1 cellular context compared by ENCODE assay signal in the genomic region with DNA sequence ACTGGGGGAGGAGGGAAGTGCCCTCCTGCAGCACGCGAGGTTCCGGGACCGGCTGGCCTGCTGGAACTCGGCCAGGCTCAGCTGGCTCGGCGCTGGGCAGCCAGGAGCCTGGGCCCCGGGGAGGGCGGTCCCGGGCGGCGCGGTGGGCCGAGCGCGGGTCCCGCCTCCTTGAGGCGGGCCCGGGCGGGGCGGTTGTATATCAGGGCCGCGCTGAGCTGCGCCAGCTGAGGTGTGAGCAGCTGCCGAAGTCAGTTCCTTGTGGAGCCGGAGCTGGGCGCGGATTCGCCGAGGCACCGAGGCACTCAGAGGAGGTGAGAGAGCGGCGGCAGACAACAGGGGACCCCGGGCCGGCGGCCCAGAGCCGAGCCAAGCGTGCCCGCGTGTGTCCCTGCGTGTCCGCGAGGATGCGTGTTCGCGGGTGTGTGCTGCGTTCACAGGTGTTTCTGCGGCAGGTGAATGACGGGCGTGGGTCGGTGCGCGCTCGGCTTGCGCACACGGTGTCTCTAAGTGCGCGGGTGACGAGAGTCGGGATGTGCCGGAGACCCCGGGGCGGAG.
TF ChIP-seq lines count a peak whose summit lies in the region.

A gene (plus strand): TSS at position 227 of the 555 bp plus-strand sequence. CDS start 5,388 bp downstream, outside the sequence.

TF ChIP-seq in HepG2, 621 proteins besides CTCF, POLR2A, EP300 and RAD21 (continued from another document and continues in another):
- TF ChIP-seq ZNF546 (CRISPR knock-in tag; conservative IDR thresholded peaks at IDR 0.05) (peak; percentile 95), MATR3 (CRISPR knock-in tag; IDR thresholded peaks at IDR 0.05) (no peak), NAIF1 (CRISPR knock-in tag; IDR thresholded peaks at IDR 0.05; ENCODE audit: borderline replicate concordance) (peak; percentile 92), ZNF850 (CRISPR knock-in tag; conservative IDR thresholded peaks at IDR 0.05) (peak; percentile 88), ZEB1 (IDR thresholded peaks at IDR 0.05; ENCODE audit: insufficient replicate concordance, low read depth) (peak; percentile 32), ZNF777 (CRISPR knock-in tag; IDR thresholded peaks at IDR 0.05) (peak; percentile 63; the same call in 1 of the 2 replicates), ZNF17 (CRISPR knock-in tag; IDR thresholded peaks at IDR 0.05) (peak; percentile 91; the same call in 1 of the 2 replicates), SMYD3 (CRISPR knock-in tag; IDR thresholded peaks at IDR 0.05) (peak; percentile 85; the same call in 1 of the 2 replicates), TCF7L2 (IDR thresholded peaks at IDR 0.05; ENCODE audit: low read depth, low read length) (no peak), ELF3 (CRISPR knock-in tag; IDR thresholded peaks at IDR 0.05) (peak; percentile 89), ZNF329 (CRISPR knock-in tag; IDR thresholded peaks at IDR 0.05; ENCODE audit: low read depth) (peak; percentile 84; the same call in 1 of the 2 replicates), RXRB (CRISPR knock-in tag; IDR thresholded peaks at IDR 0.05; ENCODE audit: borderline replicate concordance) (peak; percentile 70), GATA4 (IDR thresholded peaks at IDR 0.05; ENCODE audit: borderline replicate concordance, low read depth) (peak; percentile 93), ZNF143 (CRISPR knock-in tag; IDR thresholded peaks at IDR 0.05) (no peak), SIN3B (IDR thresholded peaks at IDR 0.05; ENCODE audit: low read length) (no peak), PITX1 (CRISPR knock-in tag; IDR thresholded peaks at IDR 0.05) (peak; percentile 72), ZNF3 (CRISPR knock-in tag; IDR thresholded peaks at IDR 0.05) (no peak), ZNF432 (CRISPR knock-in tag; IDR thresholded peaks at IDR 0.05; ENCODE audit: borderline replicate concordance) (no peak), ATAD3A (CRISPR knock-in tag; IDR thresholded peaks at IDR 0.05) (no peak), ZNF34 (CRISPR knock-in tag; IDR thresholded peaks at IDR 0.05; ENCODE audit: borderline replicate concordance) (no peak), JARID2 (CRISPR knock-in tag; IDR thresholded peaks at IDR 0.05; ENCODE audit: insufficient replicate concordance) (no peak), ZNF563 (CRISPR knock-in tag; IDR thresholded peaks at IDR 0.05) (peak; percentile 43; the same call in 1 of the 2 replicates), ZFP36L2 (CRISPR knock-in tag; IDR thresholded peaks at IDR 0.05) (no peak; the same call in 1 of the 2 replicates), CHCHD3 (CRISPR knock-in tag; IDR thresholded peaks at IDR 0.05) (peak; percentile 79), ZNF354B (CRISPR knock-in tag; IDR thresholded peaks at IDR 0.05) (0 out of 2 replicates have a peak, but pooled peaks have one; percentile 70), ZNF883 (CRISPR knock-in tag; IDR thresholded peaks at IDR 0.05; ENCODE audit: not compliant biosample characterization) (peak; percentile 61), ZNF570 (CRISPR knock-in tag; IDR thresholded peaks at IDR 0.05; ENCODE audit: borderline replicate concordance) (0 out of 2 replicates have a peak, but pooled peaks have one; percentile 72), NPAS2 (CRISPR knock-in tag; IDR thresholded peaks at IDR 0.05; ENCODE audit: borderline replicate concordance) (no peak), ZNF879 (CRISPR knock-in tag; IDR thresholded peaks at IDR 0.05) (no peak; the same call in 1 of the 2 replicates), ARNT2 (CRISPR knock-in tag; IDR thresholded peaks at IDR 0.05; ENCODE audit: low read depth) (peak; percentile 96), ZNF629 (CRISPR knock-in tag; conservative IDR thresholded peaks at IDR 0.05) (peak; percentile 44), AKAP8 (CRISPR knock-in tag; IDR thresholded peaks at IDR 0.05) (peak; percentile 9; the same call in 1 of the 2 replicates), ZFY (CRISPR knock-in tag; IDR thresholded peaks at IDR 0.05) (peak; percentile 68), HMG20A (CRISPR knock-in tag; IDR thresholded peaks at IDR 0.05; ENCODE audit: borderline replicate concordance) (peak; percentile 58; the same call in 1 of the 2 replicates), GFI1 (CRISPR knock-in tag; IDR thresholded peaks at IDR 0.05; ENCODE audit: borderline replicate concordance) (peak; percentile 50), KLF9 (CRISPR knock-in tag; IDR thresholded peaks at IDR 0.05; ENCODE audit: low read depth) (0 out of 2 replicates have a peak, but pooled peaks have one; percentile 65), ZFP90 (CRISPR knock-in tag; IDR thresholded peaks at IDR 0.05; ENCODE audit: borderline replicate concordance) (no peak; the same call in 1 of the 2 replicates), ZNF44 (CRISPR knock-in tag; IDR thresholded peaks at IDR 0.05) (no peak), ZNF674 (CRISPR knock-in tag; IDR thresholded peaks at IDR 0.05; ENCODE audit: low read depth) (0 out of 2 replicates have a peak, but pooled peaks have one; percentile 81), WIZ (CRISPR knock-in tag; IDR thresholded peaks at IDR 0.05) (no peak), NCOA5 (CRISPR knock-in tag; IDR thresholded peaks at IDR 0.05) (no peak), FIP1L1 (IDR thresholded peaks at IDR 0.05; ENCODE audit: borderline replicate concordance, insufficient read depth, low read depth, low read length) (0 out of 2 replicates have a peak, but pooled peaks have one; percentile 44)
- TF ChIP-seq, protein P1, sequence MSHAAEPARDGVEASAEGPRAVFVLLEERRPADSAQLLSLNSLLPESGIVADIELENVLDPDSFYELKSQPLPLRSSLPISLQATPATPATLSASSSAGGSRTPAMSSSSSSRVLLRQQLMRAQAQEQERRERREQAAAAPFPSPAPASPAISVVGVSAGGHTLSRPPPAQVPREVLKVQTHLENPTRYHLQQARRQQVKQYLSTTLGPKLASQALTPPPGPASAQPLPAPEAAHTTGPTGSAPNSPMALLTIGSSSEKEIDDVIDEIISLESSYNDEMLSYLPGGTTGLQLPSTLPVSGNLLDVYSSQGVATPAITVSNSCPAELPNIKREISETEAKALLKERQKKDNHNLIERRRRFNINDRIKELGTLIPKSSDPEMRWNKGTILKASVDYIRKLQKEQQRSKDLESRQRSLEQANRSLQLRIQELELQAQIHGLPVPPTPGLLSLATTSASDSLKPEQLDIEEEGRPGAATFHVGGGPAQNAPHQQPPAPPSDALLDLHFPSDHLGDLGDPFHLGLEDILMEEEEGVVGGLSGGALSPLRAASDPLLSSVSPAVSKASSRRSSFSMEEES (CRISPR knock-in tag; IDR thresholded peaks at IDR 0.05), result peak; percentile 61; the same call in 1 of the 2 replicates
- TF ChIP-seq, protein P2, sequence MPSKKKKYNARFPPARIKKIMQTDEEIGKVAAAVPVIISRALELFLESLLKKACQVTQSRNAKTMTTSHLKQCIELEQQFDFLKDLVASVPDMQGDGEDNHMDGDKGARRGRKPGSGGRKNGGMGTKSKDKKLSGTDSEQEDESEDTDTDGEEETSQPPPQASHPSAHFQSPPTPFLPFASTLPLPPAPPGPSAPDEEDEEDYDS (CRISPR knock-in tag; IDR thresholded peaks at IDR 0.05), result peak; percentile 100
- TF ChIP-seq, protein P3, sequence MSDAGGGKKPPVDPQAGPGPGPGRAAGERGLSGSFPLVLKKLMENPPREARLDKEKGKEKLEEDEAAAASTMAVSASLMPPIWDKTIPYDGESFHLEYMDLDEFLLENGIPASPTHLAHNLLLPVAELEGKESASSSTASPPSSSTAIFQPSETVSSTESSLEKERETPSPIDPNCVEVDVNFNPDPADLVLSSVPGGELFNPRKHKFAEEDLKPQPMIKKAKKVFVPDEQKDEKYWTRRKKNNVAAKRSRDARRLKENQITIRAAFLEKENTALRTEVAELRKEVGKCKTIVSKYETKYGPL (CRISPR knock-in tag; IDR thresholded peaks at IDR 0.05), result no peak
- TF ChIP-seq, protein P4, sequence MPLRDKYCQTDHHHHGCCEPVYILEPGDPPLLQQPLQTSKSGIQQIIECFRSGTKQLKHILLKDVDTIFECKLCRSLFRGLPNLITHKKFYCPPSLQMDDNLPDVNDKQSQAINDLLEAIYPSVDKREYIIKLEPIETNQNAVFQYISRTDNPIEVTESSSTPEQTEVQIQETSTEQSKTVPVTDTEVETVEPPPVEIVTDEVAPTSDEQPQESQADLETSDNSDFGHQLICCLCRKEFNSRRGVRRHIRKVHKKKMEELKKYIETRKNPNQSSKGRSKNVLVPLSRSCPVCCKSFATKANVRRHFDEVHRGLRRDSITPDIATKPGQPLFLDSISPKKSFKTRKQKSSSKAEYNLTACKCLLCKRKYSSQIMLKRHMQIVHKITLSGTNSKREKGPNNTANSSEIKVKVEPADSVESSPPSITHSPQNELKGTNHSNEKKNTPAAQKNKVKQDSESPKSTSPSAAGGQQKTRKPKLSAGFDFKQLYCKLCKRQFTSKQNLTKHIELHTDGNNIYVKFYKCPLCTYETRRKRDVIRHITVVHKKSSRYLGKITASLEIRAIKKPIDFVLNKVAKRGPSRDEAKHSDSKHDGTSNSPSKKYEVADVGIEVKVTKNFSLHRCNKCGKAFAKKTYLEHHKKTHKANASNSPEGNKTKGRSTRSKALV (CRISPR knock-in tag; IDR thresholded peaks at IDR 0.05), result peak; percentile 90
- TF ChIP-seq, protein P5, sequence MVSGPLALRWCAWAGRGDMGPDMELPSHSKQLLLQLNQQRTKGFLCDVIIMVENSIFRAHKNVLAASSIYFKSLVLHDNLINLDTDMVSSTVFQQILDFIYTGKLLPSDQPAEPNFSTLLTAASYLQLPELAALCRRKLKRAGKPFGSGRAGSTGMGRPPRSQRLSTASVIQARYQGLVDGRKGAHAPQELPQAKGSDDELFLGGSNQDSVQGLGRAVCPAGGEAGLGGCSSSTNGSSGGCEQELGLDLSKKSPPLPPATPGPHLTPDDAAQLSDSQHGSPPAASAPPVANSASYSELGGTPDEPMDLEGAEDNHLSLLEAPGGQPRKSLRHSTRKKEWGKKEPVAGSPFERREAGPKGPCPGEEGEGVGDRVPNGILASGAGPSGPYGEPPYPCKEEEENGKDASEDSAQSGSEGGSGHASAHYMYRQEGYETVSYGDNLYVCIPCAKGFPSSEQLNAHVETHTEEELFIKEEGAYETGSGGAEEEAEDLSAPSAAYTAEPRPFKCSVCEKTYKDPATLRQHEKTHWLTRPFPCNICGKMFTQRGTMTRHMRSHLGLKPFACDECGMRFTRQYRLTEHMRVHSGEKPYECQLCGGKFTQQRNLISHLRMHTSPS (CRISPR knock-in tag; IDR thresholded peaks at IDR 0.05; ENCODE audit: low read depth), result peak; percentile 82; the same call in 1 of the 2 replicates
- TF ChIP-seq, protein P6, sequence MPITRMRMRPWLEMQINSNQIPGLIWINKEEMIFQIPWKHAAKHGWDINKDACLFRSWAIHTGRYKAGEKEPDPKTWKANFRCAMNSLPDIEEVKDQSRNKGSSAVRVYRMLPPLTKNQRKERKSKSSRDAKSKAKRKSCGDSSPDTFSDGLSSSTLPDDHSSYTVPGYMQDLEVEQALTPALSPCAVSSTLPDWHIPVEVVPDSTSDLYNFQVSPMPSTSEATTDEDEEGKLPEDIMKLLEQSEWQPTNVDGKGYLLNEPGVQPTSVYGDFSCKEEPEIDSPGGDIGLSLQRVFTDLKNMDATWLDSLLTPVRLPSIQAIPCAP (CRISPR knock-in tag; IDR thresholded peaks at IDR 0.05; ENCODE audit: low read depth), result 0 out of 2 replicates have a peak, but pooled peaks have one; percentile 39
- TF ChIP-seq, protein P7, sequence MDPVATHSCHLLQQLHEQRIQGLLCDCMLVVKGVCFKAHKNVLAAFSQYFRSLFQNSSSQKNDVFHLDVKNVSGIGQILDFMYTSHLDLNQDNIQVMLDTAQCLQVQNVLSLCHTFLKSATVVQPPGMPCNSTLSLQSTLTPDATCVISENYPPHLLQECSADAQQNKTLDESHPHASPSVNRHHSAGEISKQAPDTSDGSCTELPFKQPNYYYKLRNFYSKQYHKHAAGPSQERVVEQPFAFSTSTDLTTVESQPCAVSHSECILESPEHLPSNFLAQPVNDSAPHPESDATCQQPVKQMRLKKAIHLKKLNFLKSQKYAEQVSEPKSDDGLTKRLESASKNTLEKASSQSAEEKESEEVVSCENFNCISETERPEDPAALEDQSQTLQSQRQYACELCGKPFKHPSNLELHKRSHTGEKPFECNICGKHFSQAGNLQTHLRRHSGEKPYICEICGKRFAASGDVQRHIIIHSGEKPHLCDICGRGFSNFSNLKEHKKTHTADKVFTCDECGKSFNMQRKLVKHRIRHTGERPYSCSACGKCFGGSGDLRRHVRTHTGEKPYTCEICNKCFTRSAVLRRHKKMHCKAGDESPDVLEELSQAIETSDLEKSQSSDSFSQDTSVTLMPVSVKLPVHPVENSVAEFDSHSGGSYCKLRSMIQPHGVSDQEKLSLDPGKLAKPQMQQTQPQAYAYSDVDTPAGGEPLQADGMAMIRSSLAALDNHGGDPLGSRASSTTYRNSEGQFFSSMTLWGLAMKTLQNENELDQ (CRISPR knock-in tag; IDR thresholded peaks at IDR 0.05; ENCODE audit: borderline replicate concordance), result 0 out of 2 replicates have a peak, but pooled peaks have one; percentile 68
- TF ChIP-seq, protein P8, sequence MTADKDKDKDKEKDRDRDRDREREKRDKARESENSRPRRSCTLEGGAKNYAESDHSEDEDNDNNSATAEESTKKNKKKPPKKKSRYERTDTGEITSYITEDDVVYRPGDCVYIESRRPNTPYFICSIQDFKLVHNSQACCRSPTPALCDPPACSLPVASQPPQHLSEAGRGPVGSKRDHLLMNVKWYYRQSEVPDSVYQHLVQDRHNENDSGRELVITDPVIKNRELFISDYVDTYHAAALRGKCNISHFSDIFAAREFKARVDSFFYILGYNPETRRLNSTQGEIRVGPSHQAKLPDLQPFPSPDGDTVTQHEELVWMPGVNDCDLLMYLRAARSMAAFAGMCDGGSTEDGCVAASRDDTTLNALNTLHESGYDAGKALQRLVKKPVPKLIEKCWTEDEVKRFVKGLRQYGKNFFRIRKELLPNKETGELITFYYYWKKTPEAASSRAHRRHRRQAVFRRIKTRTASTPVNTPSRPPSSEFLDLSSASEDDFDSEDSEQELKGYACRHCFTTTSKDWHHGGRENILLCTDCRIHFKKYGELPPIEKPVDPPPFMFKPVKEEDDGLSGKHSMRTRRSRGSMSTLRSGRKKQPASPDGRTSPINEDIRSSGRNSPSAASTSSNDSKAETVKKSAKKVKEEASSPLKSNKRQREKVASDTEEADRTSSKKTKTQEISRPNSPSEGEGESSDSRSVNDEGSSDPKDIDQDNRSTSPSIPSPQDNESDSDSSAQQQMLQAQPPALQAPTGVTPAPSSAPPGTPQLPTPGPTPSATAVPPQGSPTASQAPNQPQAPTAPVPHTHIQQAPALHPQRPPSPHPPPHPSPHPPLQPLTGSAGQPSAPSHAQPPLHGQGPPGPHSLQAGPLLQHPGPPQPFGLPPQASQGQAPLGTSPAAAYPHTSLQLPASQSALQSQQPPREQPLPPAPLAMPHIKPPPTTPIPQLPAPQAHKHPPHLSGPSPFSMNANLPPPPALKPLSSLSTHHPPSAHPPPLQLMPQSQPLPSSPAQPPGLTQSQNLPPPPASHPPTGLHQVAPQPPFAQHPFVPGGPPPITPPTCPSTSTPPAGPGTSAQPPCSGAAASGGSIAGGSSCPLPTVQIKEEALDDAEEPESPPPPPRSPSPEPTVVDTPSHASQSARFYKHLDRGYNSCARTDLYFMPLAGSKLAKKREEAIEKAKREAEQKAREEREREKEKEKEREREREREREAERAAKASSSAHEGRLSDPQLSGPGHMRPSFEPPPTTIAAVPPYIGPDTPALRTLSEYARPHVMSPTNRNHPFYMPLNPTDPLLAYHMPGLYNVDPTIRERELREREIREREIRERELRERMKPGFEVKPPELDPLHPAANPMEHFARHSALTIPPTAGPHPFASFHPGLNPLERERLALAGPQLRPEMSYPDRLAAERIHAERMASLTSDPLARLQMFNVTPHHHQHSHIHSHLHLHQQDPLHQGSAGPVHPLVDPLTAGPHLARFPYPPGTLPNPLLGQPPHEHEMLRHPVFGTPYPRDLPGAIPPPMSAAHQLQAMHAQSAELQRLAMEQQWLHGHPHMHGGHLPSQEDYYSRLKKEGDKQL (CRISPR knock-in tag; IDR thresholded peaks at IDR 0.05; ENCODE audit: low read depth), result peak; percentile 61; the same call in 1 of the 2 replicates
